ENCODE assay signal across 23 cellular contexts in the genomic region with DNA sequence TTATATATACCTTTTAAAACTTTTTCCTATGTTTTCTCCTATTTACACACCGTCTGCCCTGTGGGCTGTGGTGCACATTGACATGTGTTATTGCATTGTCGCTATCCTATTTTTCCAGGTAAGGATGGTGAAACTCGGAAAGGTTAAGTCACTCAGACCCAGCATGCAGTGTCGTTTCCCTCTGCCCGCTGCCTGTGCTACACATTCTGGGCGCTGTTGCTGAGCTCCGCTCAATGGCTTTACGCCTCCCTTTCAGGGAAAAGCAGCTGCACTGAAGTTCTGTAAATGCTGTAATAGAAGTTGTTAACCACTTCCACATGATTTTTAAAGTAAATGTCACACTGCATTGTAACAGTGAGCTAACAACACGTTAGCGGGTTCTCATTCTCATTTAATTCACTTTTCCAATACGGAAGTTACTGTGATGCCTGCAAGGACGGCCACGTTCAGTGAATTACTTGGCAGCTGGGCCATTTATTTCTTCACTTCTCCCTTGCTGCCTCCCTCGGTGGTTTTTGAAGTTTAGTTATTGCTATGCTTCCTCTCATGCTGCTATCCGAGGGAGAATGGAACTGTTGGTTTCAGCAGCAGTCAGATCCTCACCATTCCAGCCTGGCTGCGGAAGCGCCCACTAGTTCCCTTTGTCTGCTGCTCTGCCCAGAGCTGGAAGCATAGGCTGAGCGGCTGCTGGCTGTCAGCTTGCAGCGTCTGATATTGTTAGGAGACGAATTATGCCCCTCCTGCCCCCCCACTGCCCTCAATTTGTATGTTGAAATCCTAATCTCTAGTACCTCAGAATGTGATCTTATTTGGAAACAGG.
DNase-seq lines count a peak whose midpoint lies in the region; ATAC-seq and TF ChIP-seq lines count a peak whose summit lies in the region.
"Had no signal": no experiment of that assay in that cellular context is flagged by ENCODE, and none has a peak within 500 bp of the region (broad histone marks: within the 10 kb centered on the region; RNA-seq: fewer than 3 reads in every experiment).

No MANE protein-coding gene starts in this region.

- no peak for TF ChIP-seq RAD21 in IMR-90 (IDR thresholded peaks at IDR 0.05; ENCODE audit: low read length)

- no peaks in the 10 kb centered on the region for H3K79me2 ChIP-seq in ACC112 (ENCODE audit: control insufficient read depth, insufficient read depth, low read length, unreplicated experiment)
- H3K79me2 ChIP-seq: parathyroid adenoma had no signal

- H3K9me1 ChIP-seq in IMR-90 (ENCODE audit: insufficient read depth, low read length), result no peaks in the 10 kb centered on the region

- no peak overlapping the region for H3K14ac ChIP-seq in IMR-90 (replicated peaks; ENCODE audit: low read depth, low read length)

- H3K79me1 ChIP-seq in IMR-90 (ENCODE audit: low read depth in 1 of 2, low read length in 2 of 2), result no peaks in the 10 kb centered on the region

- TF ChIP-seq CTCF in IMR-90 (conservative IDR thresholded peaks at IDR 0.05; ENCODE audit: low read depth, low read length), result no peak
- no peak for TF ChIP-seq CTCF in dorsolateral prefrontal cortex (IDR thresholded peaks at IDR 0.05 in 54 of 56, conservative IDR thresholded peaks at IDR 0.05 in 2 of 56; ENCODE audit: low read depth in 1 of 56, partially characterized antibody in 56 of 56)

- TF ChIP-seq POLR2A in IMR-90 (IDR thresholded peaks at IDR 0.05; ENCODE audit: low read depth, low read length), result no peak

- no peak overlapping the region for H3K56ac ChIP-seq in IMR-90 (ENCODE audit: extremely low read depth, insufficient read depth, low read length)

- no peaks in the 10 kb centered on the region for H3K9me3 ChIP-seq in IMR-90 (ENCODE audit: control insufficient read depth, insufficient read depth, low read length)
- H3K9me3 ChIP-seq: left lung, Peyer's patch, upper lobe of left lung had no signal

- no peak overlapping the region for H2BK20ac ChIP-seq in IMR-90 (ENCODE audit: low read depth, low read length)

- H2AK5ac ChIP-seq in IMR-90 (ENCODE audit: low read depth, low read length), result no peak overlapping the region

- no peak overlapping the region for H2BK5ac ChIP-seq in IMR-90 (ENCODE audit: low read depth, low read length, poor library complexity, severe bottlenecking)

- peak overlapping the region; percentile 67 for H3K4me2 ChIP-seq in IMR-90 (ENCODE audit: low read depth, low read length)

- H4K5ac ChIP-seq in IMR-90 (ENCODE audit: low read depth, low read length), result no peak overlapping the region

- H2BK120ac ChIP-seq in IMR-90 (ENCODE audit: low read depth, low read length), result no peak overlapping the region

- POLR2A ChIA-PET in IMR-90 (lab: Charles Lee; ENCODE audit: unreplicated experiment), result no interaction called here

- no peak for DNase-seq in IMR-90
- DNase-seq in dorsolateral prefrontal cortex, result peak in 7 of 10 donors; percentile 5 to 50 (median 34)
- peak; percentile 15 for DNase-seq in occipital lobe (lab: John Stamatoyannopoulos, UW)
- no peak for DNase-seq in SW 1271 (lab: John Stamatoyannopoulos, UW)
- no peak for DNase-seq in SIG-M5 (lab: John Stamatoyannopoulos, UW)
- DNase-seq: activated CD4-positive, alpha-beta T cell treated with anti-CD3 and anti-CD28 coated beads, Interleukin-2, amount 50 U/mL, for 4 hours; activated naive CD4-positive, alpha-beta T cell treated with anti-CD3 and anti-CD28 coated beads, Interleukin-2, amount 10 ng/mL, durations not matched to agents 7 days and 5 days; activated T-cell treated with anti-CD3 and anti-CD28 coated beads, Interleukin-2, amount 50 U/mL, for 1 hour; brain microvascular endothelial cell; CD4-positive, alpha-beta T cell; cortex of kidney; DMS79 treated with DMSO at 0.1 percent for 48 hours; left lung; NCI-H2107; Peyer's patch; stimulated activated CD4-positive, alpha-beta T cell treated with anti-CD3 and anti-CD28 coated beads, Interleukin-12 subunit alpha, Interleukin-12 subunit beta, amount 100 ng/mL, for 4 hours; upper lobe of left lung had no signal

- H3K9ac ChIP-seq in IMR-90 (ENCODE audit: low read depth, low read length), result no peak overlapping the region
- H3K9ac ChIP-seq: parathyroid adenoma had no signal

- ATAC-seq in IMR-90 (ENCODE audit: low read depth) (peak; percentile 53), GM18870 (IDR thresholded peaks at IDR 0.05; ENCODE audit: unreplicated experiment) (no peak), HG03378 (IDR thresholded peaks at IDR 0.05; ENCODE audit: unreplicated experiment) (no peak)
- ATAC-seq: HepG2; left lung; stimulated activated memory B cell treated with anti-CD40 and anti-IgM and Interleukin-4, amounts not matched to agents 10 μg/mL and 1 μg/mL and 100 μg/mL, for 72 hours had no signal

- H3K36me3 ChIP-seq in ACC112 (ENCODE audit: insufficient read depth, low read length), result no peaks in the 10 kb centered on the region
- no peaks in the 10 kb centered on the region for H3K36me3 ChIP-seq in IMR-90 (ENCODE audit: control insufficient read depth, insufficient read depth, low read length)
- H3K36me3 ChIP-seq: brain microvascular endothelial cell, left lung, Peyer's patch, upper lobe of left lung had no signal

- peak overlapping the region; percentile 71 for H3K4me3 ChIP-seq in ACC112 (ENCODE audit: low read depth, low read length)
- no peak overlapping the region for H3K4me3 ChIP-seq in IMR-90 (ENCODE audit: insufficient read depth, low read depth, low read length)
- peak overlapping the region in 55 of 59 donors; percentile 4 to 60 (median 35) for H3K4me3 ChIP-seq in dorsolateral prefrontal cortex
- H3K4me3 ChIP-seq: left lung, Peyer's patch, upper lobe of left lung had no signal

- no peak overlapping the region for H3K27ac ChIP-seq in ACC112 (ENCODE audit: low read depth, low read length)
- no peak overlapping the region for H3K27ac ChIP-seq in IMR-90 (ENCODE audit: insufficient read depth, low read length)
- H3K27ac ChIP-seq in dorsolateral prefrontal cortex, result peak overlapping the region in 7 of 59 donors; percentile 2 to 20 (median 7)
- H3K27ac ChIP-seq: brain microvascular endothelial cell, left lung, parathyroid adenoma, Peyer's patch, upper lobe of left lung had no signal

- no peak overlapping the region for H4K91ac ChIP-seq in IMR-90 (ENCODE audit: insufficient read depth, low read depth, low read length)

- dilution Hi-C loops in IMR-90 (cut with HindIII; ENCODE audit: low sequenced_read_pairs, unreplicated experiment), result no loop called here

- 0% methylated on average over 1 of the region's 20 CpGs; no CpG with 5 or more reads in 1 of the 2 experiments for WGBS in IMR-90 (ENCODE audit: extremely low coverage in 2 of 2, insufficient read length in 1 of 2), 2 experiments

- H3K18ac ChIP-seq in IMR-90 (ENCODE audit: low read depth, low read length), result no peak overlapping the region

- H4K20me1 ChIP-seq in IMR-90 (ENCODE audit: insufficient read depth, low read length), result no peaks in the 10 kb centered on the region

- no peak overlapping the region for H3K23ac ChIP-seq in IMR-90 (ENCODE audit: low read depth, low read length)

- H2BK15ac ChIP-seq in IMR-90 (ENCODE audit: low read depth, low read length), result no peak overlapping the region

- H3K4me1 ChIP-seq in ACC112 (ENCODE audit: control insufficient read depth, insufficient read depth, low read length, unreplicated experiment), result no peaks in the 10 kb centered on the region
- no peaks in the 10 kb centered on the region for H3K4me1 ChIP-seq in IMR-90 (ENCODE audit: control insufficient read depth, insufficient read depth, low read length)
- H3K4me1 ChIP-seq: left lung, parathyroid adenoma, Peyer's patch, upper lobe of left lung had no signal

- no TSS peak for BruUV-seq in IMR-90 (replicated peaks; lab: Mats Ljungman, UMichigan)

- H3K27me3 ChIP-seq in ACC112 (ENCODE audit: insufficient read depth, low read length) (peaks cover 34% of the 10 kb centered on the region), IMR-90 (ENCODE audit: control insufficient read depth, insufficient read depth, low read length) (peaks cover 3% of the 10 kb centered on the region; the same call in 1 of the 2 replicates), dorsolateral prefrontal cortex (peaks cover 0 to 22% (median 3%) of the 10 kb centered on the region in 45 donors)
- H3K27me3 ChIP-seq: brain microvascular endothelial cell, Peyer's patch had no signal

- no peak overlapping the region for H2AK9ac ChIP-seq in IMR-90 (replicated peaks; ENCODE audit: low read depth, low read length, poor library complexity)

- no peak overlapping the region for H3K4ac ChIP-seq in IMR-90 (ENCODE audit: low read depth, low read length)

- CTCF ChIA-PET in IMR-90 (lab: Yijun Ruan, JAX), result no interaction called here

- in situ Hi-C loops in IMR-90 (cut with MboI; ENCODE audit: low sequenced_read_pairs), result no loop called here

- no peak overlapping the region for H4K8ac ChIP-seq in IMR-90 (ENCODE audit: low read depth in 2 of 2, low read length in 2 of 2)

- intact Hi-C loops in IMR-90 (cut with micrococcal nuclease), result no loop called here
- intact Hi-C loops in dorsolateral prefrontal cortex (cut with DNase I), result no loop called here

- H2AFZ ChIP-seq in ACC112 (ENCODE audit: low read length, unreplicated experiment), result peak overlapping the region; percentile 80
- no peak overlapping the region for H2AFZ ChIP-seq in IMR-90 (replicated peaks; ENCODE audit: low read length, poor library complexity)
- H2AFZ ChIP-seq: parathyroid adenoma had no signal

TF ChIP-seq in IMR-90, 13 proteins besides CTCF, POLR2A, EP300 and RAD21 (continues in another document):
- TF ChIP-seq MAFK (IDR thresholded peaks at IDR 0.05; ENCODE audit: low read depth, low read length) (no peak), RCOR1 (IDR thresholded peaks at IDR 0.05; ENCODE audit: insufficient replicate concordance, low read length) (no peak), CHD1 (IDR thresholded peaks at IDR 0.05; ENCODE audit: low read depth, low read length) (no peak), BHLHE40 (IDR thresholded peaks at IDR 0.05; ENCODE audit: low read depth, low read length) (no peak), FOS (IDR thresholded peaks at IDR 0.05; ENCODE audit: low read depth, low read length) (no peak), SMC3 (IDR thresholded peaks at IDR 0.05; ENCODE audit: low read depth, low read length) (no peak), NFE2L2 (IDR thresholded peaks at IDR 0.05; ENCODE audit: low read depth, low read length) (no peak), RFX5 (IDR thresholded peaks at IDR 0.05; ENCODE audit: low read depth, low read length) (no peak)
- TF ChIP-seq, protein P1, sequence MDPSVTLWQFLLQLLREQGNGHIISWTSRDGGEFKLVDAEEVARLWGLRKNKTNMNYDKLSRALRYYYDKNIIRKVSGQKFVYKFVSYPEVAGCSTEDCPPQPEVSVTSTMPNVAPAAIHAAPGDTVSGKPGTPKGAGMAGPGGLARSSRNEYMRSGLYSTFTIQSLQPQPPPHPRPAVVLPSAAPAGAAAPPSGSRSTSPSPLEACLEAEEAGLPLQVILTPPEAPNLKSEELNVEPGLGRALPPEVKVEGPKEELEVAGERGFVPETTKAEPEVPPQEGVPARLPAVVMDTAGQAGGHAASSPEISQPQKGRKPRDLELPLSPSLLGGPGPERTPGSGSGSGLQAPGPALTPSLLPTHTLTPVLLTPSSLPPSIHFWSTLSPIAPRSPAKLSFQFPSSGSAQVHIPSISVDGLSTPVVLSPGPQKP (IDR thresholded peaks at IDR 0.05; ENCODE audit: borderline replicate concordance, low read depth, low read length), result no peak

Comparison
In these comparisons a context has a peak if more than half of its experiments do, and no peak if none do; other contexts are left out.
1. DNase-seq: peak in dorsolateral prefrontal cortex (7 of 10) and occipital lobe (single experiment); none in IMR-90 (single experiment), SW 1271 (0 of 2) and SIG-M5 (single experiment).